Comparison of ENCODE assay signal across 9 cellular contexts in genomic region chr12:130832561-130833209, GRCh38. TPM values are rescaled to one million over a fixed set of nuclear protein-coding genes. Genes with fewer than 3 reads are reported as not detected.
DNase-seq lines count a peak whose midpoint lies in the region; ATAC-seq, FAIRE-seq and TF ChIP-seq lines count a peak whose summit lies in the region.
"Had no signal": no experiment of that assay in that cellular context is flagged by ENCODE, and none has a peak within 500 bp of the region (broad histone marks: within the 10 kb centered on the region; RNA-seq: fewer than 3 reads in every experiment).

No MANE protein-coding gene starts in this region.

- no peaks in the 10 kb centered on the region for H3K4me1 ChIP-seq in mucosa of descending colon (ENCODE audit: low read depth)

- DNase-seq in AG20443 (ENCODE audit: low spot score) (peak; percentile 69), LHCN-M2 (ENCODE audit: low read depth) (peak; percentile 89), dorsolateral prefrontal cortex (peak in 7 of 10 donors; percentile 21 to 76 (median 61)), mucosa of descending colon (no peak), HuH-7 (ENCODE audit: low spot score) (no peak), T-helper 2 cell (no peak), urothelium cell line (ENCODE audit: low spot score) (no peak), RCC 7860 (ENCODE audit: low spot score) (no peak)
- DNase-seq: GDM1 had no signal

- H3K9me3 ChIP-seq in mucosa of descending colon = no peaks in the 10 kb centered on the region

- no peak for TF ChIP-seq CTCF in dorsolateral prefrontal cortex (IDR thresholded peaks at IDR 0.05 in 54 of 56, conservative IDR thresholded peaks at IDR 0.05 in 2 of 56; ENCODE audit: low read depth in 1 of 56, partially characterized antibody in 56 of 56)
- TF ChIP-seq CTCF in mucosa of descending colon (IDR thresholded peaks at IDR 0.05) = no peak

- intact Hi-C loops in dorsolateral prefrontal cortex (cut with DNase I) = no loop called here
- intact Hi-C loops in mucosa of descending colon (cut with DNase I, micrococcal nuclease) = no loop called here

- no peaks in the 10 kb centered on the region for H3K27me3 ChIP-seq in dorsolateral prefrontal cortex

- H3K27ac ChIP-seq in dorsolateral prefrontal cortex = peak overlapping the region in 23 of 59 donors; percentile 1 to 70 (median 45)

- FAIRE-seq in urothelium cell line (lab: Jason Lieb, UNC) = no peak
- no peak for FAIRE-seq in RCC 7860 (lab: Jason Lieb, UNC)

- peak; percentile 26 for ATAC-seq in mucosa of descending colon

- H3K4me3 ChIP-seq in dorsolateral prefrontal cortex (peak overlapping the region in 16 of 59 donors; percentile 0 to 36 (median 16)), mucosa of descending colon (no peak overlapping the region)

- H3K36me3 ChIP-seq in mucosa of descending colon (ENCODE audit: low read depth) = no peaks in the 10 kb centered on the region

RNA-seq across cellular contexts. Expression of gene STX2, which starts 6.4 kb away (rescaled TPM):
- total RNA-seq in LHCN-M2 (2014; rRNA removed) (45.7 and 45.9 TPM in 2 replicates), dorsolateral prefrontal cortex (10 to 100 TPM in 119 of 120 experiments, 1 to 10 TPM in 1; 9.3 to 25.2 (median 17.9) TPM), mucosa of descending colon (10 to 100 TPM in 1 of 3 donors, 1 to 10 TPM in 2; 1.6 to 34.2 (median 4.4) TPM)
- 23.3 TPM for polyA plus RNA-seq in LHCN-M2 (2012)

RNA-seq across cellular contexts. Expression of gene RAN, which starts 39.2 kb away (rescaled TPM):
- total RNA-seq in LHCN-M2 (2014; rRNA removed) (568 and 600 TPM in 2 replicates), dorsolateral prefrontal cortex (100 to 1,000 TPM; 207 to 502 (median 388) TPM), mucosa of descending colon (100 to 1,000 TPM; 258 to 389 (median 306) TPM)
- polyA plus RNA-seq in LHCN-M2 (2012) = 1,333 TPM

Comparison
In these comparisons a context has a peak if more than half of its experiments do, and no peak if none do; other contexts are left out.
1. DNase-seq: peak in AG20443 (single experiment), LHCN-M2 (single experiment) and dorsolateral prefrontal cortex (7 of 10); none in mucosa of descending colon (0 of 3), HuH-7 (single experiment), T-helper 2 cell (0 of 5), urothelium cell line (single experiment) and RCC 7860 (single experiment).